Comparison of ENCODE assay signal across 8 cellular contexts in genomic region chr7:5636914-5637313, GRCh38. TPM values are rescaled to one million over a fixed set of nuclear protein-coding genes. Genes with fewer than 3 reads are reported as not detected.
DNase-seq lines count a peak whose midpoint lies in the region; TF ChIP-seq lines count a peak whose summit lies in the region.

No MANE protein-coding gene starts in this region.

- intact Hi-C loops in esophagus squamous epithelium (cut with DNase I): no loop called here

- H3K4me3 ChIP-seq in AG09309 (ENCODE audit: control insufficient read depth, low read depth, low read length) (no peak overlapping the region), esophagus squamous epithelium (no peak overlapping the region)

- H3K4me1 ChIP-seq in esophagus squamous epithelium: peaks cover 30 to 65% (median 33%) of the 10 kb centered on the region in 3 donors

- TF ChIP-seq POLR2A in esophagus squamous epithelium (IDR thresholded peaks at IDR 0.05): no peak

- WGBS in esophagus squamous epithelium, 2 donors: 32 to 46% methylated on average over 6 of the region's 6 CpGs

- TF ChIP-seq CTCF in AG09309 (IDR thresholded peaks at IDR 0.05; ENCODE audit: control insufficient read depth, insufficient read depth, low read depth, low read length, missing control alignments) (no peak), esophagus squamous epithelium (IDR thresholded peaks at IDR 0.05) (no peak)

- H3K27me3 ChIP-seq in esophagus squamous epithelium: no peaks in the 10 kb centered on the region

- peaks cover 0 to 59% (median 0%) of the 10 kb centered on the region in 3 donors for H3K36me3 ChIP-seq in esophagus squamous epithelium

- no peaks in the 10 kb centered on the region for H3K9me3 ChIP-seq in esophagus squamous epithelium

- DNase-seq in AG09309 (ENCODE audit: low read depth): peak; percentile 52
- peak; percentile 10 for DNase-seq in NCI-H446 treated with DMSO at 0.1 percent for 48 hours (lab: John Stamatoyannopoulos, UW)
- no peak for DNase-seq in esophagus squamous epithelium (lab: John Stamatoyannopoulos, UW)
- DNase-seq in myocyte (ENCODE audit: low read depth): peak; percentile 94
- no peak for DNase-seq in NCI-H2196 treated with DMSO at 0.1 percent for 48 hours (lab: John Stamatoyannopoulos, UW; ENCODE audit: unreplicated experiment)
- DNase-seq in NCI-H345 treated with DMSO at 0.1 percent for 48 hours (lab: John Stamatoyannopoulos, UW; ENCODE audit: unreplicated experiment): no peak
- DNase-seq in stimulated activated CD4-positive, alpha-beta T cell treated with anti-CD3 and anti-CD28 coated beads, Interleukin-4, amount 100 ng/mL, for 24 hours: no peak
- no peak for DNase-seq in RPMI8226

- peak overlapping the region in 3 of 4 donors; percentile 40 to 75 (median 46) for H3K27ac ChIP-seq in esophagus squamous epithelium

RNA-seq across cellular contexts. Expression of gene FSCN1, which starts 44.3 kb away (rescaled TPM):
- total RNA-seq in esophagus squamous epithelium: 100 to 1,000 TPM in 2 of 4 donors, 10 to 100 TPM in 2; 63.9 to 236 (median 102) TPM
- 159 and 214 TPM in 2 replicates for total RNA-seq in myocyte
- 259 TPM for polyA plus RNA-seq in myocyte (2012)

Comparison
In these comparisons a context has a peak if more than half of its experiments do, and no peak if none do; other contexts are left out.
1. DNase-seq: peak in AG09309 (single experiment), NCI-H446 treated with DMSO at 0.1 percent for 48 hours (single experiment) and myocyte (single experiment); none in esophagus squamous epithelium (single experiment), NCI-H2196 treated with DMSO at 0.1 percent for 48 hours (single experiment), NCI-H345 treated with DMSO at 0.1 percent for 48 hours (single experiment), stimulated activated CD4-positive, alpha-beta T cell treated with anti-CD3 and anti-CD28 coated beads, Interleukin-4, amount 100 ng/mL, for 24 hours (single experiment) and RPMI8226 (single experiment).